Comparison of ENCODE assay signal across 37 cellular contexts in genomic region chr20:2341336-2341735, GRCh38. TPM values are rescaled to one million over a fixed set of nuclear protein-coding genes. Genes with fewer than 3 reads are reported as not detected.
"Had no signal": no experiment of that assay in that cellular context is flagged by ENCODE, and none has a peak within 500 bp of the region (broad histone marks: within the 10 kb centered on the region; RNA-seq: fewer than 3 reads in every experiment).

No MANE protein-coding gene starts in this region.

- H3K4me3 Mint-ChIP-seq: activated T-cell treated with anti-CD3 and anti-CD28 coated beads, Interleukin-2, amount 50 U/mL, for 24 hours; activated T-helper 17 cell treated with anti-CD3 and anti-CD28 coated beads, Interleukin-2, amount 50 U/mL, for 72 hours; effector memory CD8-positive, alpha-beta T cell; naive thymus-derived CD4-positive, alpha-beta T cell; neural crest cell; stimulated activated memory B cell treated with anti-CD40 and anti-IgM and Interleukin-4, amounts not matched to agents 10 μg/mL and 1 μg/mL and 100 μg/mL, for 72 hours; stimulated activated naive CD8-positive, alpha-beta T cell treated with anti-CD3 and anti-CD28 coated beads, Interleukin-15, amount 100 ng/mL, for 72 hours; T-helper 2 cell treated with Interferon-gamma antibody and Interleukin-4, amounts not matched to agents 5 μg/mL and 100 μg/mL, for 36 hours had no signal

- H3K27me3 ChIP-seq: hepatocyte, upper lobe of left lung, vagina had no signal

- H3K4me3 ChIP-seq: gastroesophageal sphincter, hepatocyte, smooth muscle cell, upper lobe of left lung, vagina had no signal

- H3K27ac ChIP-seq: gastroesophageal sphincter, hepatocyte, upper lobe of left lung, vagina had no signal

- ATAC-seq: activated T-helper 17 cell treated with anti-CD3 and anti-CD28 coated beads, Interleukin-2, amount 50 U/mL, for 72 hours; effector memory CD8-positive, alpha-beta T cell; gastroesophageal sphincter; left cardiac atrium; naive thymus-derived CD4-positive, alpha-beta T cell; stimulated activated memory B cell treated with anti-CD40 and anti-IgM and Interleukin-4, amounts not matched to agents 10 μg/mL and 1 μg/mL and 100 μg/mL, for 72 hours; stimulated activated naive CD8-positive, alpha-beta T cell treated with anti-CD3 and anti-CD28 coated beads, Interleukin-15, amount 100 ng/mL, for 72 hours had no signal

- DNase-seq: activated CD4-positive, alpha-beta T cell treated with anti-CD3 and anti-CD28 coated beads for 48 hours; activated CD4-positive, alpha-beta T cell treated with anti-CD3 and anti-CD28 coated beads, Interleukin-2, amount 50 U/mL, for 48 hours; activated CD8-positive, alpha-beta memory T cell treated with anti-CD3 and anti-CD28 coated beads, Interleukin-2, amount 50 U/mL, for 48 hours; activated gamma-delta T cell treated with Interleukin-2 at 50 U/mL for 16 hours; activated naive CD4-positive, alpha-beta T cell treated with anti-CD3 and anti-CD28 coated beads, Interleukin-2, amount 50 U/mL, for 16 hours; activated T-cell treated with anti-CD3 and anti-CD28 coated beads, Interleukin-2, amount 50 U/mL, for 24 hours; amygdala; caudate nucleus; cortex of kidney; effector memory CD8-positive, alpha-beta T cell; left cardiac atrium; midbrain; naive thymus-derived CD4-positive, alpha-beta T cell; posterior cingulate gyrus; stimulated activated CD4-positive, alpha-beta T cell treated with anti-CD3 and anti-CD28 coated beads, Interleukin-1b, Interleukin-23, amount 100 ng/mL, for 48 hours; stimulated activated CD4-positive, alpha-beta T cell treated with anti-CD3 and anti-CD28 coated beads, Interleukin-4, amount 100 ng/mL, for 4 hours; stimulated activated CD8-positive, alpha-beta memory T cell treated with anti-CD3 and anti-CD28 coated beads, Interleukin-4, amount 100 ng/mL, for 48 hours; stimulated activated naive CD8-positive, alpha-beta T cell treated with anti-CD3 and anti-CD28 coated beads, Interleukin-15, amount 100 ng/mL, for 72 hours; substantia nigra; T-helper 1 cell; upper lobe of left lung had no signal

- H3K4me1 Mint-ChIP-seq: activated T-helper 17 cell treated with anti-CD3 and anti-CD28 coated beads, Interleukin-2, amount 50 U/mL, for 72 hours; neural crest cell; stimulated activated memory B cell treated with anti-CD40 and anti-IgM and Interleukin-4, amounts not matched to agents 10 μg/mL and 1 μg/mL and 100 μg/mL, for 72 hours; stimulated activated naive CD8-positive, alpha-beta T cell treated with anti-CD3 and anti-CD28 coated beads, Interleukin-15, amount 100 ng/mL, for 72 hours had no signal

- H3K27ac Mint-ChIP-seq: activated T-cell treated with anti-CD3 and anti-CD28 coated beads, Interleukin-2, amount 50 U/mL, for 24 hours; activated T-helper 17 cell treated with anti-CD3 and anti-CD28 coated beads, Interleukin-2, amount 50 U/mL, for 72 hours; effector memory CD8-positive, alpha-beta T cell; stimulated activated memory B cell treated with anti-CD40 and anti-IgM and Interleukin-4, amounts not matched to agents 10 μg/mL and 1 μg/mL and 100 μg/mL, for 72 hours; T-helper 2 cell treated with Interferon-gamma antibody and Interleukin-4, amounts not matched to agents 5 μg/mL and 100 μg/mL, for 36 hours had no signal

- H3K9me3 Mint-ChIP-seq: activated T-cell treated with anti-CD3 and anti-CD28 coated beads, Interleukin-2, amount 50 U/mL, for 24 hours; activated T-helper 17 cell treated with anti-CD3 and anti-CD28 coated beads, Interleukin-2, amount 50 U/mL, for 72 hours; effector memory CD8-positive, alpha-beta T cell; stimulated activated memory B cell treated with anti-CD40 and anti-IgM and Interleukin-4, amounts not matched to agents 10 μg/mL and 1 μg/mL and 100 μg/mL, for 72 hours; stimulated activated naive CD8-positive, alpha-beta T cell treated with anti-CD3 and anti-CD28 coated beads, Interleukin-15, amount 100 ng/mL, for 72 hours; T-helper 2 cell treated with Interferon-gamma antibody and Interleukin-4, amounts not matched to agents 5 μg/mL and 100 μg/mL, for 36 hours had no signal

- H3K36me3 Mint-ChIP-seq: naive thymus-derived CD4-positive, alpha-beta T cell; stimulated activated memory B cell treated with anti-CD40 and anti-IgM and Interleukin-4, amounts not matched to agents 10 μg/mL and 1 μg/mL and 100 μg/mL, for 72 hours had no signal

- H3K4me1 ChIP-seq: gastroesophageal sphincter, upper lobe of left lung, vagina had no signal

- H3K36me3 ChIP-seq: gastroesophageal sphincter, upper lobe of left lung, vagina had no signal

- H3K79me2 ChIP-seq: hepatocyte had no signal

- H2AFZ ChIP-seq: hepatocyte had no signal

- H3K4me2 ChIP-seq: hepatocyte, smooth muscle cell had no signal

RNA-seq across cellular contexts. Expression of gene TGM6, which starts 39.4 kb away (rescaled TPM):
- total RNA-seq: activated CD8-positive, alpha-beta memory T cell treated with anti-CD3 and anti-CD28 coated beads for 36 hours; activated T-helper 17 cell treated with anti-CD3 and anti-CD28 coated beads, Interleukin-2, amount 50 U/mL, for 72 hours; chondrocyte; fibroblast of lung; fibroblast of villous mesenchyme; gastroesophageal sphincter; hepatocyte; left cardiac atrium; liver; naive thymus-derived CD4-positive, alpha-beta T cell; neural crest cell; osteoblast; smooth muscle cell; upper lobe of left lung; vagina had no signal
- polyA plus RNA-seq: fibroblast of lung; hepatocyte; keratinocyte; liver; naive thymus-derived CD4-positive, alpha-beta T cell; smooth muscle cell; thymus had no signal

RNA-seq across cellular contexts. Expression of gene TGM3, which starts 45.5 kb away (rescaled TPM):
- total RNA-seq: activated CD8-positive, alpha-beta memory T cell treated with anti-CD3 and anti-CD28 coated beads for 36 hours; chondrocyte; fibroblast of villous mesenchyme; left cardiac atrium; naive thymus-derived CD4-positive, alpha-beta T cell; osteoblast had no signal
- polyA plus RNA-seq: fibroblast of lung; naive thymus-derived CD4-positive, alpha-beta T cell had no signal
